Comparison of ENCODE assay signal across 25 cellular contexts in the genomic region with DNA sequence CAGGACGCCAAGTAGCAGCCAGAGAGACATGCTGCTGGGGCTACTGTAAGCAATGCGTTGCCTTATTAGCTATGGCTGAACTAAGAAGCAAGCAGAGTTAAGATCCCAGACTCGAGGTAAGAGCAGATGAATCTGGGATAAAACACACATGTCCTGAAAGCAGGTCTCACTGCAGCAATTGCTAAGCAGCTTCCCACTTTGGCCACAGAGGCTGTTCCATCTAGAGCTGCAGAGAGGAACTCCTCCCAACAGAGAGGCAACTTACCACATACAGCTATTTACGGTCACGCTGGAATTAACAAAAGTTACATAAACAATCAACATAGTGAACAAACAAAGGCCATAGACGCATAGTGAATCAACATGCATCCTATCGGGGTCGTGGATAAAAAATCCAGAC.
"Had no signal": no experiment of that assay in that cellular context is flagged by ENCODE, and none has a peak within 500 bp of the region (broad histone marks: within the 10 kb centered on the region; RNA-seq: fewer than 3 reads in every experiment).

No MANE protein-coding gene starts in this region.

- DNase-seq: activated CD4-positive, alpha-beta T cell treated with anti-CD3 and anti-CD28 coated beads for 4 hours; activated CD8-positive, alpha-beta memory T cell treated with anti-CD3 and anti-CD28 coated beads, Interleukin-2, amount 50 U/mL, for 48 hours; activated CD8-positive, alpha-beta T cell treated with anti-CD3 and anti-CD28 coated beads for 36 hours; activated effector memory CD4-positive, alpha-beta T cell treated with Interleukin-2 at 50 U/mL for 16 hours; activated naive CD4-positive, alpha-beta T cell; activated T-cell treated with anti-CD3 and anti-CD28 coated beads, Interleukin-2, amount 50 U/mL, for 1 hour; aorta; body of pancreas; central memory CD4-positive, alpha-beta T cell; NCI-H1105 treated with DMSO at 0.1 percent for 48 hours; NCI-H1436 treated with DMSO at 0.1 percent for 48 hours; NCI-H187; NCI-H2081 treated with DMSO at 0.1 percent for 48 hours; NCI-H446; NCI-H524; NCI-H748 treated with DMSO at 0.1 percent for 48 hours; NK-92 treated with Interleukin-12 subunit alpha and Interleukin-12 subunit beta, amount 100 ng/mL, for 24 hours; OCI-M1; RPMI8226; T-helper 1 cell; WERI-Rb-1 had no signal

- H3K4me2 ChIP-seq: KMS-11 had no signal

- ATAC-seq: activated CD8-positive, alpha-beta T cell treated with anti-CD3 and anti-CD28 coated beads for 36 hours; body of pancreas; Panc1; Right ventricle myocardium inferior had no signal

- H3K9me3 ChIP-seq: body of pancreas had no signal

- H3K9ac ChIP-seq: KMS-11 had no signal

- H3K4me3 ChIP-seq: body of pancreas, SK-N-MC had no signal

- H3K36me3 ChIP-seq: WERI-Rb-1 had no signal

- H3K27me3 ChIP-seq: body of pancreas had no signal

- H3K27ac ChIP-seq: KMS-11, SK-N-MC, WERI-Rb-1 had no signal
